11 cellular contexts compared by ENCODE assay signal in genomic region chr6:162177733-162178132, GRCh38.
DNase-seq lines count a peak whose midpoint lies in the region; ATAC-seq and TF ChIP-seq lines count a peak whose summit lies in the region.
"Had no signal": no experiment of that assay in that cellular context is flagged by ENCODE, and none has a peak within 500 bp of the region (broad histone marks: within the 10 kb centered on the region; RNA-seq: fewer than 3 reads in every experiment).

No MANE protein-coding gene starts in this region.

- no peaks in the 10 kb centered on the region for H3K9me3 ChIP-seq in endodermal cell (ENCODE audit: control insufficient read depth, low read length)
- H3K9me3 ChIP-seq in neural cell (ENCODE audit: low read length) = no peaks in the 10 kb centered on the region
- H3K9me3 ChIP-seq in vagina = no peaks in the 10 kb centered on the region
- H3K9me3 ChIP-seq: lower lobe of right lung had no signal

- no peaks in the 10 kb centered on the region for H3F3A ChIP-seq in neural cell (ENCODE audit: insufficient read depth, low read length, poor library complexity, severe bottlenecking)

- H3K4me2 ChIP-seq in neural cell (ENCODE audit: low read length) = no peak overlapping the region

- H3K36me3 ChIP-seq in endodermal cell (ENCODE audit: control insufficient read depth, insufficient read depth, low read length) (no peaks in the 10 kb centered on the region), neural cell (ENCODE audit: insufficient read depth, low read length) (no peaks in the 10 kb centered on the region), vagina (no peaks in the 10 kb centered on the region)
- H3K36me3 ChIP-seq: lower lobe of right lung had no signal

- H3K9ac ChIP-seq in endodermal cell (ENCODE audit: extremely low read depth, low read length, poor library complexity, severe bottlenecking) (no peak overlapping the region), neural cell (ENCODE audit: low read length) (no peak overlapping the region)

- no peaks in the 10 kb centered on the region for H3K79me2 ChIP-seq in neural cell (replicated peaks; ENCODE audit: insufficient read depth, low read length)

- TF ChIP-seq RAD21 in neural cell (conservative IDR thresholded peaks at IDR 0.05) = peak; percentile 68

- H3K27ac Mint-ChIP-seq in endodermal cell (no peak overlapping the region), mesothelial cell of epicardium (no peak overlapping the region)

- H3K9me3 Mint-ChIP-seq in endodermal cell = no peaks in the 10 kb centered on the region
- no peaks in the 10 kb centered on the region for H3K9me3 Mint-ChIP-seq in mesothelial cell of epicardium

- H3K27me3 ChIP-seq in endodermal cell (ENCODE audit: control insufficient read depth, insufficient read depth, low read length, poor library complexity, severe bottlenecking) (peaks cover 15% of the 10 kb centered on the region), neural cell (ENCODE audit: insufficient read depth, low read depth, low read length) (no peaks in the 10 kb centered on the region), vagina (no peaks in the 10 kb centered on the region)

- H3K9me2 ChIP-seq in neural cell (ENCODE audit: insufficient read depth, low read length) = no peaks in the 10 kb centered on the region

- H3K36me3 Mint-ChIP-seq in endodermal cell (ENCODE audit: low read depth) (no peaks in the 10 kb centered on the region), mesothelial cell of epicardium (no peaks in the 10 kb centered on the region)

- no peaks in the 10 kb centered on the region for H3K4me1 ChIP-seq in endodermal cell (ENCODE audit: control insufficient read depth, insufficient read depth, low read length)
- no peaks in the 10 kb centered on the region for H3K4me1 ChIP-seq in vagina

- H3K27ac ChIP-seq in endodermal cell (ENCODE audit: low read depth, low read length) (no peak overlapping the region), neural cell (ENCODE audit: low read length) (no peak overlapping the region), vagina (no peak overlapping the region)
- H3K27ac ChIP-seq: lower lobe of right lung had no signal

- TF ChIP-seq CTCF in endodermal cell (conservative IDR thresholded peaks at IDR 0.05) (peak; percentile 49), neural cell (IDR thresholded peaks at IDR 0.05; ENCODE audit: poor library complexity, severe bottlenecking) (peak; percentile 62), mesothelial cell of epicardium (IDR thresholded peaks at IDR 0.05; ENCODE audit: unreplicated experiment) (no peak), vagina (IDR thresholded peaks at IDR 0.05) (no peak)

- 40 to 61% methylated on average over 2 to 4 of the region's 4 CpGs for WGBS in endodermal cell (ENCODE audit: insufficient coverage in 1 of 2, insufficient read length in 1 of 2), 2 experiments

- H3K27me3 Mint-ChIP-seq in endodermal cell (ENCODE audit: insufficient read depth) (peaks cover 3% of the 10 kb centered on the region), mesothelial cell of epicardium (ENCODE audit: low read depth) (peaks cover 8% of the 10 kb centered on the region)

- no peak overlapping the region for H2AFZ ChIP-seq in neural cell (ENCODE audit: low read depth, low read length)

- intact Hi-C loops in vagina (cut with DNase I) = no loop called here

- TF ChIP-seq EP300 in neural cell (conservative IDR thresholded peaks at IDR 0.05; ENCODE audit: poor library complexity, severe bottlenecking) = no peak

- no peak for ATAC-seq in HG03439 (IDR thresholded peaks at IDR 0.05; ENCODE audit: unreplicated experiment)
- ATAC-seq: lower lobe of right lung had no signal

- no peak overlapping the region for H3K4me3 Mint-ChIP-seq in endodermal cell
- no peak overlapping the region for H3K4me3 Mint-ChIP-seq in mesothelial cell of epicardium

- DNase-seq in DMS53 treated with DMSO at 0.1 percent for 48 hours (lab: John Stamatoyannopoulos, UW; ENCODE audit: unreplicated experiment) = peak; percentile 36
- peak; percentile 7 for DNase-seq in NCI-H526 treated with DMSO at 0.1 percent for 48 hours (lab: John Stamatoyannopoulos, UW)
- peak; percentile 68 for DNase-seq in endodermal cell
- no peak for DNase-seq in AG08396 (ENCODE audit: low spot score)
- DNase-seq in mesothelial cell of epicardium (ENCODE audit: low spot score in 2 of 2, unreplicated experiment in 2 of 2) = no peak
- DNase-seq in vagina (ENCODE audit: extremely low spot score in 2 of 2) = no peak
- DNase-seq: activated CD4-positive, CD25-positive, alpha-beta regulatory T cell; lower lobe of right lung; NCI-H2029 had no signal

- H4K20me1 ChIP-seq in neural cell (ENCODE audit: insufficient read depth) = no peaks in the 10 kb centered on the region

- H3K4me1 Mint-ChIP-seq in endodermal cell (no peaks in the 10 kb centered on the region), mesothelial cell of epicardium (no peaks in the 10 kb centered on the region)

- TF ChIP-seq POLR2A in vagina (IDR thresholded peaks at IDR 0.05) = no peak

- no peak overlapping the region for H3K4me3 ChIP-seq in endodermal cell (ENCODE audit: low read length)
- H3K4me3 ChIP-seq in neural cell (ENCODE audit: low read length) = no peak overlapping the region
- H3K4me3 ChIP-seq in vagina = no peak overlapping the region
- H3K4me3 ChIP-seq: lower lobe of right lung had no signal

TF ChIP-seq in neural cell, 6 proteins besides CTCF, POLR2A, EP300 and RAD21:
- TF ChIP-seq POLR2AphosphoS5 (IDR thresholded peaks at IDR 0.05) (no peak), SMC3 (conservative IDR thresholded peaks at IDR 0.05; ENCODE audit: poor library complexity) (peak; percentile 70)

Comparison
In these comparisons a context has a peak if more than half of its experiments do, and no peak if none do; other contexts are left out.
1. DNase-seq: peak in DMS53 treated with DMSO at 0.1 percent for 48 hours (single experiment), NCI-H526 treated with DMSO at 0.1 percent for 48 hours (single experiment) and endodermal cell (single experiment); none in AG08396 (single experiment), mesothelial cell of epicardium (0 of 2) and vagina (0 of 2).
2. CTCF ChIP-seq: peak in endodermal cell (single experiment) and neural cell (single experiment); none in mesothelial cell of epicardium (single experiment) and vagina (0 of 3).